ENCODE assay signal across 17 cellular contexts in genomic region chr6:138541793-138542481, GRCh38. TPM values are rescaled to one million over a fixed set of nuclear protein-coding genes. Genes with fewer than 3 reads are reported as not detected.
DNase-seq lines count a peak whose midpoint lies in the region; ATAC-seq and TF ChIP-seq lines count a peak whose summit lies in the region.
"Had no signal": no experiment of that assay in that cellular context is flagged by ENCODE, and none has a peak within 500 bp of the region (broad histone marks: within the 10 kb centered on the region; RNA-seq: fewer than 3 reads in every experiment).

No MANE protein-coding gene starts in this region.

- DNase-seq in Caco-2 (no peak), SJSA1 (ENCODE audit: low read depth in 1 of 2, low spot score in 2 of 2) (peak in 1 of 2 experiments; percentile 53), fibroblast of pulmonary artery (ENCODE audit: low read depth) (peak; percentile 71), osteocyte (ENCODE audit: extremely low spot score, unreplicated experiment) (no peak), NCI-H1417 treated with DMSO at 0.1 percent for 48 hours (lab: John Stamatoyannopoulos, UW) (no peak)
- DNase-seq: activated naive CD8-positive, alpha-beta T cell treated with anti-CD3 and anti-CD28 coated beads, Interleukin-2, amount 10 ng/mL, durations not matched to agents 7 days and 5 days; effector CD8-positive, alpha-beta T cell; midbrain; T1000; uterus had no signal

- H3K9me3 Mint-ChIP-seq in Caco-2 (ENCODE audit: unreplicated experiment) (no peaks in the 10 kb centered on the region), osteocyte (ENCODE audit: unreplicated experiment) (no peaks in the 10 kb centered on the region)
- H3K9me3 Mint-ChIP-seq: activated naive CD8-positive, alpha-beta T cell treated with anti-CD3 and anti-CD28 coated beads, Interleukin-2, amount 10 ng/mL, durations not matched to agents 7 days and 5 days had no signal

- TF ChIP-seq CTCF in Caco-2 (IDR thresholded peaks at IDR 0.05; ENCODE audit: insufficient read depth in 1 of 2, low read depth in 1 of 2, low read length in 1 of 2, severe bottlenecking in 1 of 2, unreplicated experiment in 1 of 2): no peak
- TF ChIP-seq CTCF in fibroblast of pulmonary artery (IDR thresholded peaks at IDR 0.05; ENCODE audit: low read length, missing control alignments): no peak
- no peak for TF ChIP-seq CTCF in osteocyte (IDR thresholded peaks at IDR 0.05)

- H3K27ac ChIP-seq in SJSA1: peak overlapping the region; percentile 96
- H3K27ac ChIP-seq: BLaER1, KMS-11, PC-9 had no signal

- POLR2A ChIA-PET in Caco-2 (lab: Charles Lee): interaction anchor here (0.8 kb wide), 1 partner anchor 137 kb away, joined by 3 read pairs; the partner anchor contains the start of gene HEBP2

- intact Hi-C loops in Caco-2 (cut with micrococcal nuclease; ENCODE audit: unreplicated experiment): no loop called here

- CTCF ChIA-PET in Caco-2 (lab: Charles Lee): interaction anchor here (0.6 kb wide), 1 partner anchor 246 kb away, joined by 5 read pairs; no protein-coding TSS in a partner anchor

- no peaks in the 10 kb centered on the region for H3K27me3 Mint-ChIP-seq in Caco-2 (ENCODE audit: insufficient read depth, unreplicated experiment)
- H3K27me3 Mint-ChIP-seq in osteocyte (ENCODE audit: unreplicated experiment): no peaks in the 10 kb centered on the region

- H3K4me1 Mint-ChIP-seq in Caco-2 (ENCODE audit: low read depth, unreplicated experiment) (peaks cover 55% of the 10 kb centered on the region), osteocyte (ENCODE audit: unreplicated experiment) (peaks cover 90% of the 10 kb centered on the region)

- no TSS peak for BruUV-seq in Caco-2 (replicated peaks; lab: Mats Ljungman, UMichigan)

- H3K4me3 Mint-ChIP-seq in Caco-2 (ENCODE audit: unreplicated experiment) (no peak overlapping the region), osteocyte (ENCODE audit: unreplicated experiment) (peak overlapping the region; percentile 0)
- H3K4me3 Mint-ChIP-seq: activated naive CD8-positive, alpha-beta T cell treated with anti-CD3 and anti-CD28 coated beads, Interleukin-2, amount 10 ng/mL, durations not matched to agents 7 days and 5 days had no signal

- H3K4me3 ChIP-seq in Caco-2 (ENCODE audit: low read depth, low read length) (no peak overlapping the region), SJSA1 (peak overlapping the region; percentile 5; the same call in 1 of the 2 replicates), fibroblast of pulmonary artery (replicated peaks; ENCODE audit: low read depth, low read length) (peak overlapping the region; percentile 38)
- H3K4me3 ChIP-seq: BLaER1, PC-9, skin epidermis, uterus had no signal

- H3K4me1 ChIP-seq in Caco-2 (peaks cover 86% of the 10 kb centered on the region), SJSA1 (replicated peaks) (peaks cover 91% of the 10 kb centered on the region)
- H3K4me1 ChIP-seq: uterus had no signal

- H3K36me3 ChIP-seq in Caco-2 (ENCODE audit: control insufficient read depth, insufficient read depth, low read length): no peaks in the 10 kb centered on the region; the same call in 1 of the 2 replicates
- 0 out of 2 replicates have a peak, but pooled peaks cover 3% of the 10 kb centered on the region for H3K36me3 ChIP-seq in SJSA1
- H3K36me3 ChIP-seq: uterus had no signal

- H3K27ac Mint-ChIP-seq in Caco-2 (ENCODE audit: unreplicated experiment) (peak overlapping the region; percentile 44), osteocyte (ENCODE audit: unreplicated experiment) (peak overlapping the region; percentile 95)
- H3K27ac Mint-ChIP-seq: activated naive CD8-positive, alpha-beta T cell treated with anti-CD3 and anti-CD28 coated beads, Interleukin-2, amount 10 ng/mL, durations not matched to agents 7 days and 5 days had no signal

- H3K27me3 ChIP-seq in Caco-2 (replicated peaks; ENCODE audit: control insufficient read depth, insufficient read depth, low read length): no peaks in the 10 kb centered on the region
- no peaks in the 10 kb centered on the region for H3K27me3 ChIP-seq in SJSA1 (replicated peaks)
- H3K27me3 ChIP-seq: BLaER1, uterus had no signal

- peaks cover 11% of the 10 kb centered on the region for H3K36me3 Mint-ChIP-seq in Caco-2 (ENCODE audit: insufficient read depth, unreplicated experiment)
- H3K36me3 Mint-ChIP-seq in osteocyte (ENCODE audit: unreplicated experiment): no peaks in the 10 kb centered on the region
- H3K36me3 Mint-ChIP-seq: activated naive CD8-positive, alpha-beta T cell treated with anti-CD3 and anti-CD28 coated beads, Interleukin-2, amount 10 ng/mL, durations not matched to agents 7 days and 5 days had no signal

- H3K9me3 ChIP-seq in Caco-2: no peaks in the 10 kb centered on the region
- no peaks in the 10 kb centered on the region for H3K9me3 ChIP-seq in SJSA1 (replicated peaks)
- H3K9me3 ChIP-seq: BLaER1, uterus had no signal

- ATAC-seq in GM19397 (IDR thresholded peaks at IDR 0.05; ENCODE audit: unreplicated experiment) (no peak), GM18498 (IDR thresholded peaks at IDR 0.05; ENCODE audit: unreplicated experiment) (no peak), HG02870 (IDR thresholded peaks at IDR 0.05; ENCODE audit: unreplicated experiment) (no peak)

RNA-seq across cellular contexts. Expression of gene NHSL1, which starts 42.6 kb away (rescaled TPM):
- total RNA-seq in Caco-2 (2022): 39.9 and 41.9 TPM in 2 replicates
- 6.6 and 13.9 TPM in 2 replicates for total RNA-seq in SJSA1 (2014; rRNA removed; shearing (Covaris generic))
- 19.0 and 21.2 TPM in 2 replicates for total RNA-seq in osteocyte
